ENCODE assay signal across 8 cellular contexts in genomic region chr10:98467506-98468318, GRCh38. TPM values are rescaled to one million over a fixed set of nuclear protein-coding genes. Genes with fewer than 3 reads are reported as not detected.
A peak's percentile ranks its signal among the peaks of the same experiment; 100 is the strongest.
DNase-seq lines count a peak whose midpoint lies in the region; ATAC-seq and TF ChIP-seq lines count a peak whose summit lies in the region.

No MANE protein-coding gene starts in this region.

- H3K4me3 Mint-ChIP-seq in activated CD8-positive, alpha-beta memory T cell treated with anti-CD3 and anti-CD28 coated beads, Interleukin-2, amount 10 ng/mL, durations not matched to agents 7 days and 5 days: peak overlapping the region; percentile 74

- peak overlapping the region; percentile 79 for H3K27ac Mint-ChIP-seq in activated CD8-positive, alpha-beta memory T cell treated with anti-CD3 and anti-CD28 coated beads, Interleukin-2, amount 10 ng/mL, durations not matched to agents 7 days and 5 days

- H3K27me3 Mint-ChIP-seq in activated CD8-positive, alpha-beta memory T cell treated with anti-CD3 and anti-CD28 coated beads, Interleukin-2, amount 10 ng/mL, durations not matched to agents 7 days and 5 days: peaks cover 12% of the 10 kb centered on the region

- peak overlapping the region; percentile 44 for H3K4me3 ChIP-seq in epithelial cell of esophagus (ENCODE audit: low read length)

- peak; percentile 84 for TF ChIP-seq CTCF in epithelial cell of esophagus (IDR thresholded peaks at IDR 0.05; ENCODE audit: insufficient read depth, low read depth, low read length, missing control alignments)

- CTCF ChIA-PET in activated CD8-positive, alpha-beta memory T cell treated with anti-CD3 and anti-CD28 coated beads, Interleukin-2, amount 10 ng/mL, durations not matched to agents 7 days and 5 days (lab: Charles Lee): interaction anchor here (0.6 to 3.1 kb wide), 25 partner anchors 9 to 924 kb away, joined by 3 to 19 read pairs (median 3); partner anchors contain the start of gene HPS1

- no peaks in the 10 kb centered on the region for H3K36me3 Mint-ChIP-seq in activated CD8-positive, alpha-beta memory T cell treated with anti-CD3 and anti-CD28 coated beads, Interleukin-2, amount 10 ng/mL, durations not matched to agents 7 days and 5 days

- no peaks in the 10 kb centered on the region for H3K9me3 Mint-ChIP-seq in activated CD8-positive, alpha-beta memory T cell treated with anti-CD3 and anti-CD28 coated beads, Interleukin-2, amount 10 ng/mL, durations not matched to agents 7 days and 5 days (ENCODE audit: low read depth)

- ATAC-seq in GM19455 (IDR thresholded peaks at IDR 0.05; ENCODE audit: unreplicated experiment): peak; percentile 95
- ATAC-seq in HG03558 (IDR thresholded peaks at IDR 0.05; ENCODE audit: extremely low read depth, unreplicated experiment): peak; percentile 77
- ATAC-seq in activated CD8-positive, alpha-beta memory T cell treated with anti-CD3 and anti-CD28 coated beads, Interleukin-2, amount 10 ng/mL, durations not matched to agents 7 days and 5 days: peak; percentile 97

- H3K4me1 Mint-ChIP-seq in activated CD8-positive, alpha-beta memory T cell treated with anti-CD3 and anti-CD28 coated beads, Interleukin-2, amount 10 ng/mL, durations not matched to agents 7 days and 5 days: peaks cover 8% of the 10 kb centered on the region

- DNase-seq in COLO668 (lab: John Stamatoyannopoulos, UW; ENCODE audit: unreplicated experiment): peak; percentile 69
- peak; percentile 60 to 71 for DNase-seq in NOMO-1 (lab: John Stamatoyannopoulos, UW; ENCODE audit: unreplicated experiment in 2 of 2)
- peak; percentile 74 for DNase-seq in activated CD8-positive, alpha-beta memory T cell treated with anti-CD3 and anti-CD28 coated beads, Interleukin-2, amount 10 ng/mL, durations not matched to agents 7 days and 5 days
- DNase-seq in epithelial cell of esophagus (ENCODE audit: low read depth): peak; percentile 89
- DNase-seq in middle frontal gyrus (ENCODE audit: extremely low spot score, low spot score): peak; percentile 78
- peak; percentile 22 for DNase-seq in stimulated activated CD8-positive, alpha-beta memory T cell treated with anti-CD3 and anti-CD28 coated beads, Interleukin-4, amount 100 ng/mL, for 24 hours (ENCODE audit: low read depth)

RNA-seq across cellular contexts. Expression of gene HPS1, which starts 21.0 kb away (rescaled TPM):
- total RNA-seq in activated CD8-positive, alpha-beta memory T cell treated with anti-CD3 and anti-CD28 coated beads, Interleukin-2, amount 10 ng/mL, durations not matched to agents 7 days and 5 days: 10 to 100 TPM; 72.0 to 99.5 TPM

RNA-seq across cellular contexts. Expression of gene PYROXD2, which starts 52.7 kb away (rescaled TPM):
- 1 to 10 TPM; 5.1 to 7.5 TPM for total RNA-seq in activated CD8-positive, alpha-beta memory T cell treated with anti-CD3 and anti-CD28 coated beads, Interleukin-2, amount 10 ng/mL, durations not matched to agents 7 days and 5 days

Comparison
In these comparisons a context has a peak if more than half of its experiments do, and no peak if none do; other contexts are left out.
1. Peak in every context shown above with its lines: DNase-seq, ATAC-seq and H3K4me3 ChIP-seq.
2. DNase-seq: peak in every context shown above with its lines; median percentile 89 in epithelial cell of esophagus; 78 in middle frontal gyrus; 74 in activated CD8-positive, alpha-beta memory T cell treated with anti-CD3 and anti-CD28 coated beads, Interleukin-2, amount 10 ng/mL, durations not matched to agents 7 days and 5 days; 69 in COLO668; 66 in NOMO-1; 22 in stimulated activated CD8-positive, alpha-beta memory T cell treated with anti-CD3 and anti-CD28 coated beads, Interleukin-4, amount 100 ng/mL, for 24 hours.